19 cellular contexts compared by ENCODE assay signal in genomic region chr3:30505866-30506517, GRCh38.
"Had no signal": no experiment of that assay in that cellular context is flagged by ENCODE, and none has a peak within 500 bp of the region (broad histone marks: within the 10 kb centered on the region; RNA-seq: fewer than 3 reads in every experiment).

No MANE protein-coding gene starts in this region.

- H3K4me1 ChIP-seq: gastrocnemius medialis, transverse colon, vagina had no signal

- H3K4me3 ChIP-seq: cardiac muscle cell, esophagus muscularis mucosa, gastrocnemius medialis, lung, transverse colon, vagina had no signal

- H3K27me3 ChIP-seq: cardiac muscle cell, esophagus muscularis mucosa, gastrocnemius medialis, transverse colon, vagina had no signal

- DNase-seq: activated CD4-positive, alpha-beta T cell treated with anti-CD3 and anti-CD28 coated beads, Interleukin-2, amount 10 ng/mL, durations not matched to agents 24 days and 14 days; activated CD8-positive, alpha-beta T cell treated with anti-CD3 and anti-CD28 coated beads for 36 hours; activated naive CD4-positive, alpha-beta T cell treated with anti-CD3 and anti-CD28 coated beads, Interleukin-2, amount 50 U/mL, for 16 hours; activated T-cell treated with anti-CD3 and anti-CD28 coated beads, Interleukin-2, amount 50 U/mL, for 1 hour; dermis blood vessel endothelial cell; effector memory CD4-positive, alpha-beta T cell; gastrocnemius medialis; head of caudate nucleus; kidney; nephron progenitor cell; nucleus accumbens; posterior cingulate gyrus; T1000; transverse colon had no signal

- H3K27ac ChIP-seq: cardiac muscle cell, esophagus muscularis mucosa, gastrocnemius medialis, transverse colon, vagina had no signal

- H3K36me3 ChIP-seq: cardiac muscle cell, esophagus muscularis mucosa, gastrocnemius medialis, transverse colon, vagina had no signal

- ATAC-seq: activated CD8-positive, alpha-beta T cell treated with anti-CD3 and anti-CD28 coated beads for 36 hours; gastrocnemius medialis; left lobe of liver had no signal

- H3K9me3 ChIP-seq: esophagus muscularis mucosa, gastrocnemius medialis, transverse colon, vagina had no signal
